Comparison of ENCODE assay signal across 1 cellular context in genomic region chr2:187003038-187003543, GRCh38.
TF ChIP-seq lines count a peak whose summit lies in the region.

No MANE protein-coding gene starts in this region.

TF ChIP-seq in K562, 482 proteins besides CTCF, POLR2A, EP300 and RAD21 (continued from another document and continues in another):
- TF ChIP-seq, protein P1, sequence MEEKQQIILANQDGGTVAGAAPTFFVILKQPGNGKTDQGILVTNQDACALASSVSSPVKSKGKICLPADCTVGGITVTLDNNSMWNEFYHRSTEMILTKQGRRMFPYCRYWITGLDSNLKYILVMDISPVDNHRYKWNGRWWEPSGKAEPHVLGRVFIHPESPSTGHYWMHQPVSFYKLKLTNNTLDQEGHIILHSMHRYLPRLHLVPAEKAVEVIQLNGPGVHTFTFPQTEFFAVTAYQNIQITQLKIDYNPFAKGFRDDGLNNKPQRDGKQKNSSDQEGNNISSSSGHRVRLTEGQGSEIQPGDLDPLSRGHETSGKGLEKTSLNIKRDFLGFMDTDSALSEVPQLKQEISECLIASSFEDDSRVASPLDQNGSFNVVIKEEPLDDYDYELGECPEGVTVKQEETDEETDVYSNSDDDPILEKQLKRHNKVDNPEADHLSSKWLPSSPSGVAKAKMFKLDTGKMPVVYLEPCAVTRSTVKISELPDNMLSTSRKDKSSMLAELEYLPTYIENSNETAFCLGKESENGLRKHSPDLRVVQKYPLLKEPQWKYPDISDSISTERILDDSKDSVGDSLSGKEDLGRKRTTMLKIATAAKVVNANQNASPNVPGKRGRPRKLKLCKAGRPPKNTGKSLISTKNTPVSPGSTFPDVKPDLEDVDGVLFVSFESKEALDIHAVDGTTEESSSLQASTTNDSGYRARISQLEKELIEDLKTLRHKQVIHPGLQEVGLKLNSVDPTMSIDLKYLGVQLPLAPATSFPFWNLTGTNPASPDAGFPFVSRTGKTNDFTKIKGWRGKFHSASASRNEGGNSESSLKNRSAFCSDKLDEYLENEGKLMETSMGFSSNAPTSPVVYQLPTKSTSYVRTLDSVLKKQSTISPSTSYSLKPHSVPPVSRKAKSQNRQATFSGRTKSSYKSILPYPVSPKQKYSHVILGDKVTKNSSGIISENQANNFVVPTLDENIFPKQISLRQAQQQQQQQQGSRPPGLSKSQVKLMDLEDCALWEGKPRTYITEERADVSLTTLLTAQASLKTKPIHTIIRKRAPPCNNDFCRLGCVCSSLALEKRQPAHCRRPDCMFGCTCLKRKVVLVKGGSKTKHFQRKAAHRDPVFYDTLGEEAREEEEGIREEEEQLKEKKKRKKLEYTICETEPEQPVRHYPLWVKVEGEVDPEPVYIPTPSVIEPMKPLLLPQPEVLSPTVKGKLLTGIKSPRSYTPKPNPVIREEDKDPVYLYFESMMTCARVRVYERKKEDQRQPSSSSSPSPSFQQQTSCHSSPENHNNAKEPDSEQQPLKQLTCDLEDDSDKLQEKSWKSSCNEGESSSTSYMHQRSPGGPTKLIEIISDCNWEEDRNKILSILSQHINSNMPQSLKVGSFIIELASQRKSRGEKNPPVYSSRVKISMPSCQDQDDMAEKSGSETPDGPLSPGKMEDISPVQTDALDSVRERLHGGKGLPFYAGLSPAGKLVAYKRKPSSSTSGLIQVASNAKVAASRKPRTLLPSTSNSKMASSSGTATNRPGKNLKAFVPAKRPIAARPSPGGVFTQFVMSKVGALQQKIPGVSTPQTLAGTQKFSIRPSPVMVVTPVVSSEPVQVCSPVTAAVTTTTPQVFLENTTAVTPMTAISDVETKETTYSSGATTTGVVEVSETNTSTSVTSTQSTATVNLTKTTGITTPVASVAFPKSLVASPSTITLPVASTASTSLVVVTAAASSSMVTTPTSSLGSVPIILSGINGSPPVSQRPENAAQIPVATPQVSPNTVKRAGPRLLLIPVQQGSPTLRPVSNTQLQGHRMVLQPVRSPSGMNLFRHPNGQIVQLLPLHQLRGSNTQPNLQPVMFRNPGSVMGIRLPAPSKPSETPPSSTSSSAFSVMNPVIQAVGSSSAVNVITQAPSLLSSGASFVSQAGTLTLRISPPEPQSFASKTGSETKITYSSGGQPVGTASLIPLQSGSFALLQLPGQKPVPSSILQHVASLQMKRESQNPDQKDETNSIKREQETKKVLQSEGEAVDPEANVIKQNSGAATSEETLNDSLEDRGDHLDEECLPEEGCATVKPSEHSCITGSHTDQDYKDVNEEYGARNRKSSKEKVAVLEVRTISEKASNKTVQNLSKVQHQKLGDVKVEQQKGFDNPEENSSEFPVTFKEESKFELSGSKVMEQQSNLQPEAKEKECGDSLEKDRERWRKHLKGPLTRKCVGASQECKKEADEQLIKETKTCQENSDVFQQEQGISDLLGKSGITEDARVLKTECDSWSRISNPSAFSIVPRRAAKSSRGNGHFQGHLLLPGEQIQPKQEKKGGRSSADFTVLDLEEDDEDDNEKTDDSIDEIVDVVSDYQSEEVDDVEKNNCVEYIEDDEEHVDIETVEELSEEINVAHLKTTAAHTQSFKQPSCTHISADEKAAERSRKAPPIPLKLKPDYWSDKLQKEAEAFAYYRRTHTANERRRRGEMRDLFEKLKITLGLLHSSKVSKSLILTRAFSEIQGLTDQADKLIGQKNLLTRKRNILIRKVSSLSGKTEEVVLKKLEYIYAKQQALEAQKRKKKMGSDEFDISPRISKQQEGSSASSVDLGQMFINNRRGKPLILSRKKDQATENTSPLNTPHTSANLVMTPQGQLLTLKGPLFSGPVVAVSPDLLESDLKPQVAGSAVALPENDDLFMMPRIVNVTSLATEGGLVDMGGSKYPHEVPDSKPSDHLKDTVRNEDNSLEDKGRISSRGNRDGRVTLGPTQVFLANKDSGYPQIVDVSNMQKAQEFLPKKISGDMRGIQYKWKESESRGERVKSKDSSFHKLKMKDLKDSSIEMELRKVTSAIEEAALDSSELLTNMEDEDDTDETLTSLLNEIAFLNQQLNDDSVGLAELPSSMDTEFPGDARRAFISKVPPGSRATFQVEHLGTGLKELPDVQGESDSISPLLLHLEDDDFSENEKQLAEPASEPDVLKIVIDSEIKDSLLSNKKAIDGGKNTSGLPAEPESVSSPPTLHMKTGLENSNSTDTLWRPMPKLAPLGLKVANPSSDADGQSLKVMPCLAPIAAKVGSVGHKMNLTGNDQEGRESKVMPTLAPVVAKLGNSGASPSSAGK (IDR thresholded peaks at IDR 0.05): peak; percentile 92
- TF ChIP-seq CCAR2 (IDR thresholded peaks at IDR 0.05; ENCODE audit: low read depth, low read length) (no peak), SMARCE1 (IDR thresholded peaks at IDR 0.05) (0 out of 2 replicates have a peak, but pooled peaks have one; percentile 10), ZNF584 (CRISPR knock-in tag; IDR thresholded peaks at IDR 0.05; ENCODE audit: low read depth) (0 out of 2 replicates have a peak, but pooled peaks have one; percentile 30), LEF1 (IDR thresholded peaks at IDR 0.05) (0 out of 2 replicates have a peak, but pooled peaks have one; percentile 18), BCOR (IDR thresholded peaks at IDR 0.05) (0 out of 2 replicates have a peak, but pooled peaks have one; percentile 21), NR4A1 (CRISPR knock-in tag; IDR thresholded peaks at IDR 0.05) (peak; percentile 92), NR4A1 (tag; IDR thresholded peaks at IDR 0.05) (peak; percentile 66; the same call in 1 of the 2 replicates), NRF1 (conservative IDR thresholded peaks at IDR 0.05 in 1 of 2, IDR thresholded peaks at IDR 0.05 in 1 of 2) (peak; percentile 86 to 88), SOX6 (IDR thresholded peaks at IDR 0.05) (peak; percentile 33), CXXC5 (CRISPR knock-in tag; IDR thresholded peaks at IDR 0.05) (peak; percentile 80), ZNF639 (CRISPR knock-in tag; conservative IDR thresholded peaks at IDR 0.05 in 1 of 2, IDR thresholded peaks at IDR 0.05 in 1 of 2) (peak in 1 of 2 experiments; percentile 49; a peak in 1 of 4 replicates), ZBTB9 (CRISPR knock-in tag; IDR thresholded peaks at IDR 0.05) (0 out of 2 replicates have a peak, but pooled peaks have one; percentile 72), PPARD (CRISPR knock-in tag; IDR thresholded peaks at IDR 0.05) (no peak), ZBTB17 (CRISPR knock-in tag; IDR thresholded peaks at IDR 0.05) (peak; percentile 58; the same call in 1 of the 2 replicates), E2F5 (CRISPR knock-in tag; IDR thresholded peaks at IDR 0.05) (no peak), POLR2H (tag; IDR thresholded peaks at IDR 0.05; ENCODE audit: low read depth) (peak; percentile 44; the same call in 1 of the 2 replicates), NFXL1 (CRISPR knock-in tag; IDR thresholded peaks at IDR 0.05) (peak; percentile 64; the same call in 1 of the 2 replicates), MAZ (CRISPR knock-in tag; conservative IDR thresholded peaks at IDR 0.05 in 1 of 2, IDR thresholded peaks at IDR 0.05 in 1 of 2) (peak; percentile 69 to 87; a peak in 3 of 4 replicates), ZNF239 (CRISPR knock-in tag; IDR thresholded peaks at IDR 0.05) (peak; percentile 12; the same call in 1 of the 2 replicates), ZNF175 (CRISPR knock-in tag; IDR thresholded peaks at IDR 0.05; ENCODE audit: low read depth) (peak; percentile 68; the same call in 1 of the 2 replicates), JUND (IDR thresholded peaks at IDR 0.05; ENCODE audit: borderline replicate concordance, low read depth, low read length) (no peak), JUND (tag; IDR thresholded peaks at IDR 0.05; ENCODE audit: borderline replicate concordance, low read depth, low read length) (peak; percentile 25; the same call in 1 of the 3 replicates), NKRF (IDR thresholded peaks at IDR 0.05; ENCODE audit: borderline replicate concordance) (peak; percentile 29; the same call in 1 of the 2 replicates), ASH1L (IDR thresholded peaks at IDR 0.05; ENCODE audit: borderline replicate concordance, low read depth, partially characterized antibody) (peak; percentile 28), ATF7 (IDR thresholded peaks at IDR 0.05) (peak; percentile 52; the same call in 1 of the 2 replicates), PHF8 (IDR thresholded peaks at IDR 0.05; ENCODE audit: borderline replicate concordance, low read length) (peak; percentile 93)
- TF ChIP-seq, protein P2, sequence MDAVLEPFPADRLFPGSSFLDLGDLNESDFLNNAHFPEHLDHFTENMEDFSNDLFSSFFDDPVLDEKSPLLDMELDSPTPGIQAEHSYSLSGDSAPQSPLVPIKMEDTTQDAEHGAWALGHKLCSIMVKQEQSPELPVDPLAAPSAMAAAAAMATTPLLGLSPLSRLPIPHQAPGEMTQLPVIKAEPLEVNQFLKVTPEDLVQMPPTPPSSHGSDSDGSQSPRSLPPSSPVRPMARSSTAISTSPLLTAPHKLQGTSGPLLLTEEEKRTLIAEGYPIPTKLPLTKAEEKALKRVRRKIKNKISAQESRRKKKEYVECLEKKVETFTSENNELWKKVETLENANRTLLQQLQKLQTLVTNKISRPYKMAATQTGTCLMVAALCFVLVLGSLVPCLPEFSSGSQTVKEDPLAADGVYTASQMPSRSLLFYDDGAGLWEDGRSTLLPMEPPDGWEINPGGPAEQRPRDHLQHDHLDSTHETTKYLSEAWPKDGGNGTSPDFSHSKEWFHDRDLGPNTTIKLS (IDR thresholded peaks at IDR 0.05; ENCODE audit: borderline replicate concordance, low read depth): peak; percentile 61; the same call in 1 of the 2 replicates
- TF ChIP-seq, protein P3, sequence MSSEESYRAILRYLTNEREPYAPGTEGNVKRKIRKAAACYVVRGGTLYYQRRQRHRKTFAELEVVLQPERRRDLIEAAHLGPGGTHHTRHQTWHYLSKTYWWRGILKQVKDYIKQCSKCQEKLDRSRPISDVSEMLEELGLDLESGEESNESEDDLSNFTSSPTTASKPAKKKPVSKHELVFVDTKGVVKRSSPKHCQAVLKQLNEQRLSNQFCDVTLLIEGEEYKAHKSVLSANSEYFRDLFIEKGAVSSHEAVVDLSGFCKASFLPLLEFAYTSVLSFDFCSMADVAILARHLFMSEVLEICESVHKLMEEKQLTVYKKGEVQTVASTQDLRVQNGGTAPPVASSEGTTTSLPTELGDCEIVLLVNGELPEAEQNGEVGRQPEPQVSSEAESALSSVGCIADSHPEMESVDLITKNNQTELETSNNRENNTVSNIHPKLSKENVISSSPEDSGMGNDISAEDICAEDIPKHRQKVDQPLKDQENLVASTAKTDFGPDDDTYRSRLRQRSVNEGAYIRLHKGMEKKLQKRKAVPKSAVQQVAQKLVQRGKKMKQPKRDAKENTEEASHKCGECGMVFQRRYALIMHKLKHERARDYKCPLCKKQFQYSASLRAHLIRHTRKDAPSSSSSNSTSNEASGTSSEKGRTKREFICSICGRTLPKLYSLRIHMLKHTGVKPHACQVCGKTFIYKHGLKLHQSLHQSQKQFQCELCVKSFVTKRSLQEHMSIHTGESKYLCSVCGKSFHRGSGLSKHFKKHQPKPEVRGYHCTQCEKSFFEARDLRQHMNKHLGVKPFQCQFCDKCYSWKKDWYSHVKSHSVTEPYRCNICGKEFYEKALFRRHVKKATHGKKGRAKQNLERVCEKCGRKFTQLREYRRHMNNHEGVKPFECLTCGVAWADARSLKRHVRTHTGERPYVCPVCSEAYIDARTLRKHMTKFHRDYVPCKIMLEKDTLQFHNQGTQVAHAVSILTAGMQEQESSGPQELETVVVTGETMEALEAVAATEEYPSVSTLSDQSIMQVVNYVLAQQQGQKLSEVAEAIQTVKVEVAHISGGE (CRISPR knock-in tag; IDR thresholded peaks at IDR 0.05): peak in 2 of 3 experiments; percentile 43 to 80; a peak in 3 of 6 replicates
- TF ChIP-seq, protein P4, sequence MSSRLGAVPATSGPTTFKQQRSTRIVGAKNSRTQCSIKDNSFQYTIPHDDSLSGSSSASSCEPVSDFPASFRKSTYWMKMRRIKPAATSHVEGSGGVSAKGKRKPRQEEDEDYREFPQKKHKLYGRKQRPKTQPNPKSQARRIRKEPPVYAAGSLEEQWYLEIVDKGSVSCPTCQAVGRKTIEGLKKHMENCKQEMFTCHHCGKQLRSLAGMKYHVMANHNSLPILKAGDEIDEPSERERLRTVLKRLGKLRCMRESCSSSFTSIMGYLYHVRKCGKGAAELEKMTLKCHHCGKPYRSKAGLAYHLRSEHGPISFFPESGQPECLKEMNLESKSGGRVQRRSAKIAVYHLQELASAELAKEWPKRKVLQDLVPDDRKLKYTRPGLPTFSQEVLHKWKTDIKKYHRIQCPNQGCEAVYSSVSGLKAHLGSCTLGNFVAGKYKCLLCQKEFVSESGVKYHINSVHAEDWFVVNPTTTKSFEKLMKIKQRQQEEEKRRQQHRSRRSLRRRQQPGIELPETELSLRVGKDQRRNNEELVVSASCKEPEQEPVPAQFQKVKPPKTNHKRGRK (tag; IDR thresholded peaks at IDR 0.05): 0 out of 2 replicates have a peak, but pooled peaks have one; percentile 24
